23 cellular contexts compared by ENCODE assay signal in the genomic region with DNA sequence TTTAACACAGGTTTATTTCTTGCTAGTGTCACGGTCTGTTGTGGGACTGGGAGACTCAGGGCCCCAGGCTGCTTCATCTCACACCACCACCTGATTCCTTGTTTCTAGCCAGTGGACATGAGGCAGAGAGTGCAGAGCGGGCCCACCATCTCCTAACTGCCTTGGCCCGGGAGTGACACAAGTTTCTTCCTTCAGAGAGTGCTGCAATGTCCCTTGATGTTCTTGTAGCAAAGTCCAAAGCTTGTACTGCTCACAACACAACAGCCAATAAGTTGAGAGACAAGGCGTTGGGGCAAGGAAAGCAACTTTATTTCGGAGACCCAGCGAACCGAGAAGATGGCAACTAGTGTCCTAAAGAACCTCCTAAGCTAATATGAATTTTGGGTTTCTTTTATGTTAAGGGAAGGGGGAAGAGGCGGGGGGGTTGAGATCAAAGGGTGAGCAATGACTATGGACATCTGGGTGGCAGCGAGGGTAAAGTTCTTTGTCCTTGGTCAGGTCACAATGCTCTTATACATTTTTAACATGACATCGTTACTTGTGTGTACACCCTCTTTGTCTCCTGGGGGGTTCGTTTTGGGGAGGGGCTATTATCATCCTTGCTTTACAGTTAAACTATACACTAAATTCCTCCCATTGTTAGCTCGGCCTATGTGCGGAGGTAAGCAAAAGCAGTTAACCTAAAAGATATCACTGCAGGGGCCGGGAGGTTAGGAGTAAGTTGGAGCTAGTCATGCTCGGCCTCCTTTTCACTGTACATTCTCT. TPM values are rescaled to one million over a fixed set of nuclear protein-coding genes. Genes with fewer than 3 reads are reported as not detected.
DNase-seq lines count a peak whose midpoint lies in the region; ATAC-seq and TF ChIP-seq lines count a peak whose summit lies in the region.
"Had no signal": no experiment of that assay in that cellular context is flagged by ENCODE, and none has a peak within 500 bp of the region (broad histone marks: within the 10 kb centered on the region; RNA-seq: fewer than 3 reads in every experiment).

No MANE protein-coding gene starts in this region.

- H3T11ph ChIP-seq in H9 (ENCODE audit: low read length) = no peak overlapping the region

- H3K4me3 Mint-ChIP-seq in activated CD8-positive, alpha-beta T cell treated with anti-CD3 and anti-CD28 coated beads, Interleukin-2, amount 10 ng/mL, durations not matched to agents 7 days and 5 days = no peak overlapping the region
- H3K4me3 Mint-ChIP-seq in activated CD8-positive, alpha-beta T cell treated with anti-CD3 and anti-CD28 coated beads for 36 hours = no peak overlapping the region
- H3K4me3 Mint-ChIP-seq in H9 = no peak overlapping the region
- H3K4me3 Mint-ChIP-seq: B cell; CD4-positive, CD25-positive, alpha-beta regulatory T cell; CD8-positive, alpha-beta T cell had no signal

- H3K18ac ChIP-seq in H9 (ENCODE audit: insufficient read length, low read depth, low read length) = peak overlapping the region; percentile 20

- peak; percentile 15 for DNase-seq in activated CD8-positive, alpha-beta T cell treated with anti-CD3 and anti-CD28 coated beads, Interleukin-2, amount 10 ng/mL, durations not matched to agents 7 days and 5 days
- no peak for DNase-seq in activated CD8-positive, alpha-beta T cell treated with anti-CD3 and anti-CD28 coated beads for 36 hours
- DNase-seq in H9 (no peak), mucosa of gallbladder (ENCODE audit: low spot score) (peak; percentile 3), smooth muscle cell (lab: John Stamatoyannopoulos, UW; ENCODE audit: unreplicated experiment) (no peak), dedifferentiated amniotic fluid mesenchymal stem cell (ENCODE audit: extremely low spot score) (no peak), NOMO-1 (lab: John Stamatoyannopoulos, UW; ENCODE audit: unreplicated experiment in 2 of 2) (no peak)
- DNase-seq: CD4-positive, CD25-positive, alpha-beta regulatory T cell; CD8-positive, alpha-beta T cell; DMS 273 treated with DMSO at 0.1 percent for 48 hours; DMS79; EL; GDM1; GM23248; H7 had no signal

- H3K79me2 ChIP-seq in H9 (ENCODE audit: insufficient read depth, low read length) (no peaks in the 10 kb centered on the region), smooth muscle cell (ENCODE audit: low read depth) (no peaks in the 10 kb centered on the region)

- CTCF ChIA-PET in activated CD8-positive, alpha-beta T cell treated with anti-CD3 and anti-CD28 coated beads, Interleukin-2, amount 10 ng/mL, durations not matched to agents 7 days and 5 days (lab: Charles Lee) = interaction anchor here (0.9 to 2.2 kb wide), 3 partner anchors 27 to 58 kb away, joined by 4 to 7 read pairs (median 5); no protein-coding TSS in a partner anchor
- CTCF ChIA-PET in activated CD8-positive, alpha-beta T cell treated with anti-CD3 and anti-CD28 coated beads for 36 hours (lab: Charles Lee) = no interaction called here

- H3F3A ChIP-seq in smooth muscle cell (ENCODE audit: low read depth) = no peaks in the 10 kb centered on the region

- no peak overlapping the region for H2AK5ac ChIP-seq in H9 (ENCODE audit: insufficient read length, low read length)

- H3K9me3 ChIP-seq in H9 (ENCODE audit: control insufficient read depth, low read depth, low read length) = no peaks in the 10 kb centered on the region
- no peaks in the 10 kb centered on the region for H3K9me3 ChIP-seq in smooth muscle cell (replicated peaks; ENCODE audit: low read depth)

- no peaks in the 10 kb centered on the region for H3K27me3 ChIP-seq in H9 (ENCODE audit: insufficient read depth, low read length)
- H3K27me3 ChIP-seq in smooth muscle cell (ENCODE audit: low read depth) = no peaks in the 10 kb centered on the region
- H3K27me3 ChIP-seq: BLaER1 had no signal

- H3K14ac ChIP-seq in H9 (ENCODE audit: insufficient read depth, low read length) = no peak overlapping the region

- no peaks in the 10 kb centered on the region for H3K9me3 Mint-ChIP-seq in activated CD8-positive, alpha-beta T cell treated with anti-CD3 and anti-CD28 coated beads, Interleukin-2, amount 10 ng/mL, durations not matched to agents 7 days and 5 days (ENCODE audit: insufficient read depth)
- no peaks in the 10 kb centered on the region for H3K9me3 Mint-ChIP-seq in activated CD8-positive, alpha-beta T cell treated with anti-CD3 and anti-CD28 coated beads for 36 hours
- peaks cover 0 to 2% of the 10 kb centered on the region in 2 experiments; a peak in 1 of 5 replicates for H3K9me3 Mint-ChIP-seq in H9
- H3K9me3 Mint-ChIP-seq: CD8-positive, alpha-beta T cell had no signal

- H2BK20ac ChIP-seq in H9 (ENCODE audit: low read depth, low read length, poor library complexity, severe bottlenecking) = no peak overlapping the region

- no peak overlapping the region for H2BK15ac ChIP-seq in H9 (ENCODE audit: low read depth, low read length)

- no peaks in the 10 kb centered on the region for H3K4me1 Mint-ChIP-seq in activated CD8-positive, alpha-beta T cell treated with anti-CD3 and anti-CD28 coated beads, Interleukin-2, amount 10 ng/mL, durations not matched to agents 7 days and 5 days (ENCODE audit: low read depth)
- H3K4me1 Mint-ChIP-seq in activated CD8-positive, alpha-beta T cell treated with anti-CD3 and anti-CD28 coated beads for 36 hours (ENCODE audit: low read depth) = no peaks in the 10 kb centered on the region
- H3K4me1 Mint-ChIP-seq in H9 = no peaks in the 10 kb centered on the region
- H3K4me1 Mint-ChIP-seq: B cell; CD4-positive, CD25-positive, alpha-beta regulatory T cell had no signal

- H3K27me3 Mint-ChIP-seq in activated CD8-positive, alpha-beta T cell treated with anti-CD3 and anti-CD28 coated beads, Interleukin-2, amount 10 ng/mL, durations not matched to agents 7 days and 5 days (ENCODE audit: low read depth) = peaks cover 11% of the 10 kb centered on the region
- peaks cover 1% of the 10 kb centered on the region for H3K27me3 Mint-ChIP-seq in activated CD8-positive, alpha-beta T cell treated with anti-CD3 and anti-CD28 coated beads for 36 hours
- peaks cover 3% of the 10 kb centered on the region for H3K27me3 Mint-ChIP-seq in H9 (ENCODE audit: low read depth)

- POLR2A ChIA-PET in activated CD8-positive, alpha-beta T cell treated with anti-CD3 and anti-CD28 coated beads, Interleukin-2, amount 10 ng/mL, durations not matched to agents 7 days and 5 days (lab: Charles Lee) = no interaction called here
- POLR2A ChIA-PET in activated CD8-positive, alpha-beta T cell treated with anti-CD3 and anti-CD28 coated beads for 36 hours (lab: Charles Lee) = interaction anchor here (0.7 kb wide), 1 partner anchor 42 kb away, joined by 3 read pairs; no protein-coding TSS in a partner anchor

- H3K27ac Mint-ChIP-seq in activated CD8-positive, alpha-beta T cell treated with anti-CD3 and anti-CD28 coated beads, Interleukin-2, amount 10 ng/mL, durations not matched to agents 7 days and 5 days = no peak overlapping the region
- H3K27ac Mint-ChIP-seq in activated CD8-positive, alpha-beta T cell treated with anti-CD3 and anti-CD28 coated beads for 36 hours = no peak overlapping the region
- no peak overlapping the region for H3K27ac Mint-ChIP-seq in H9
- H3K27ac Mint-ChIP-seq: B cell; CD4-positive, CD25-positive, alpha-beta regulatory T cell; CD8-positive, alpha-beta T cell had no signal

- no peaks in the 10 kb centered on the region for H3K79me1 ChIP-seq in H9 (ENCODE audit: insufficient read depth, low read depth, low read length, poor library complexity, severe bottlenecking)

- no peak overlapping the region for H2BK5ac ChIP-seq in H9 (ENCODE audit: insufficient read length, low read length)

- H3K4me1 ChIP-seq in H9 (ENCODE audit: insufficient read depth, low read length) (no peaks in the 10 kb centered on the region), smooth muscle cell (ENCODE audit: low read depth) (no peaks in the 10 kb centered on the region)

- no peak overlapping the region for H3K4me3 ChIP-seq in smooth muscle cell
- H3K4me3 ChIP-seq: BLaER1, GM12878, GM23248 had no signal

- H4K8ac ChIP-seq in H9 (replicated peaks; ENCODE audit: insufficient read length, low read depth, low read length) = peak overlapping the region; percentile 77

- H3K4ac ChIP-seq in H9 (ENCODE audit: low read depth, low read length) = no peak overlapping the region

- no peaks in the 10 kb centered on the region for H3K36me3 Mint-ChIP-seq in activated CD8-positive, alpha-beta T cell treated with anti-CD3 and anti-CD28 coated beads, Interleukin-2, amount 10 ng/mL, durations not matched to agents 7 days and 5 days (ENCODE audit: low read depth)
- no peaks in the 10 kb centered on the region for H3K36me3 Mint-ChIP-seq in activated CD8-positive, alpha-beta T cell treated with anti-CD3 and anti-CD28 coated beads for 36 hours (ENCODE audit: low read depth)
- H3K36me3 Mint-ChIP-seq in H9 (ENCODE audit: insufficient read depth in 1 of 3, low read depth in 3 of 3) = no peaks in the 10 kb centered on the region
- H3K36me3 Mint-ChIP-seq: CD8-positive, alpha-beta T cell had no signal

- H4K5ac ChIP-seq in H9 (ENCODE audit: insufficient read length, low read depth, low read length) = no peak overlapping the region

- H2BK12ac ChIP-seq in H9 (ENCODE audit: insufficient read length, low read depth, low read length) = no peak overlapping the region

- no peak for TF ChIP-seq CTCF in activated CD8-positive, alpha-beta T cell treated with anti-CD3 and anti-CD28 coated beads for 36 hours (IDR thresholded peaks at IDR 0.05)
- TF ChIP-seq CTCF in H9 (conservative IDR thresholded peaks at IDR 0.05) (no peak), smooth muscle cell (IDR thresholded peaks at IDR 0.05; ENCODE audit: borderline replicate concordance, insufficient read depth, poor library complexity, severe bottlenecking) (no peak)

- H3K9ac ChIP-seq in H9 (ENCODE audit: extremely low read depth, insufficient read length, low read length) = no peak overlapping the region
- H3K9ac ChIP-seq in smooth muscle cell (ENCODE audit: low read depth) = no peak overlapping the region
- H3K9ac ChIP-seq: BLaER1, GM23248 had no signal

- no peak overlapping the region for H3K23ac ChIP-seq in H9 (ENCODE audit: insufficient read length, low read depth, low read length)

- H3K36me3 ChIP-seq in smooth muscle cell (ENCODE audit: low read depth) = no peaks in the 10 kb centered on the region

- H3K4me2 ChIP-seq in H9 (ENCODE audit: insufficient read depth, insufficient read length, low read length) (no peak overlapping the region), smooth muscle cell (no peak overlapping the region)

- H3K27ac ChIP-seq in H9 (ENCODE audit: insufficient read length, low read depth, low read length) = no peak overlapping the region
- H3K27ac ChIP-seq in smooth muscle cell (ENCODE audit: low read depth) = no peak overlapping the region
- H3K27ac ChIP-seq: 22Rv1, C4-2B, GM23248 had no signal

- WGBS in H9 (ENCODE audit: extremely low coverage, insufficient read length, low lambda C conversion rate) = no CpG with 5 or more reads among the region's 15 CpGs
- WGBS in smooth muscle cell (ENCODE audit: low lambda C conversion rate) = 90% methylated on average over 15 of the region's 15 CpGs

- no peak overlapping the region for H2BK120ac ChIP-seq in H9 (ENCODE audit: low read depth, low read length, poor library complexity, severe bottlenecking)

- H3K56ac ChIP-seq in H9 (ENCODE audit: insufficient read length, low read depth, low read length) = no peak overlapping the region

- no peaks in the 10 kb centered on the region for H3K23me2 ChIP-seq in H9 (ENCODE audit: insufficient read length, low read depth, low read length, poor library complexity, severe bottlenecking)

- no peak for ATAC-seq in activated CD8-positive, alpha-beta T cell treated with anti-CD3 and anti-CD28 coated beads, Interleukin-2, amount 10 ng/mL, durations not matched to agents 7 days and 5 days
- ATAC-seq in activated CD8-positive, alpha-beta T cell treated with anti-CD3 and anti-CD28 coated beads for 36 hours = no peak
- ATAC-seq in HG02870 (IDR thresholded peaks at IDR 0.05; ENCODE audit: unreplicated experiment) = no peak
- ATAC-seq: CD8-positive, alpha-beta T cell; GM12878; HCT116 had no signal

- intact Hi-C loops in activated CD8-positive, alpha-beta T cell treated with anti-CD3 and anti-CD28 coated beads for 36 hours (cut with micrococcal nuclease) = no loop called here

- H2AFZ ChIP-seq in H9 (ENCODE audit: low read length) (no peak overlapping the region), smooth muscle cell (ENCODE audit: low read depth) (peak overlapping the region; percentile 3)
- H2AFZ ChIP-seq: GM23248 had no signal

- no peaks in the 10 kb centered on the region for H4K20me1 ChIP-seq in H9 (ENCODE audit: control insufficient read depth, insufficient read depth, insufficient read length)
- no peaks in the 10 kb centered on the region for H4K20me1 ChIP-seq in smooth muscle cell (ENCODE audit: low read depth)

- no peak overlapping the region for H4K91ac ChIP-seq in H9 (ENCODE audit: insufficient read length, low read depth, low read length)

RNA-seq across cellular contexts. Expression of gene SH2D4B, which starts 31.6 kb away (rescaled TPM):
- total RNA-seq in activated CD8-positive, alpha-beta T cell treated with anti-CD3 and anti-CD28 coated beads, Interleukin-2, amount 10 ng/mL, durations not matched to agents 7 days and 5 days = under 1 TPM; 0.13 to 0.21 TPM
- under 1 TPM; 0.11 to 0.20 TPM for total RNA-seq in activated CD8-positive, alpha-beta T cell treated with anti-CD3 and anti-CD28 coated beads for 36 hours
- total RNA-seq in H9 (2021) (0.07 TPM in 1 of 2 replicates, not detected in the other), mucosa of gallbladder (not detected), smooth muscle cell (0.13 and 0.40 TPM in 2 replicates)
- not detected in 2 replicates for polyA plus RNA-seq in smooth muscle cell
- total RNA-seq: GM23248, H7 had no signal
- polyA plus RNA-seq: AG04450; CD4-positive, CD25-positive, alpha-beta regulatory T cell; GM23248 had no signal

Comparison
In these comparisons a context has a peak if more than half of its experiments do, and no peak if none do; other contexts are left out.
1. DNase-seq: peak in activated CD8-positive, alpha-beta T cell treated with anti-CD3 and anti-CD28 coated beads, Interleukin-2, amount 10 ng/mL, durations not matched to agents 7 days and 5 days (single experiment) and mucosa of gallbladder (single experiment); none in activated CD8-positive, alpha-beta T cell treated with anti-CD3 and anti-CD28 coated beads for 36 hours (single experiment), H9 (single experiment), smooth muscle cell (single experiment), dedifferentiated amniotic fluid mesenchymal stem cell (single experiment) and NOMO-1 (0 of 2).